Comparison of ENCODE assay signal across 1 cellular context in genomic region chr17:7651959-7652658, GRCh38.
TF ChIP-seq lines count a peak whose summit lies in the region.

No MANE protein-coding gene starts in this region.

TF ChIP-seq in K562, 482 proteins besides CTCF, POLR2A, EP300 and RAD21:
- TF ChIP-seq ZNF79 (CRISPR knock-in tag; IDR thresholded peaks at IDR 0.05; ENCODE audit: low read depth) (no peak), L3MBTL2 (IDR thresholded peaks at IDR 0.05) (no peak), CHCHD3 (CRISPR knock-in tag; IDR thresholded peaks at IDR 0.05) (no peak), TEAD1 (CRISPR knock-in tag; IDR thresholded peaks at IDR 0.05) (no peak), E4F1 (CRISPR knock-in tag; IDR thresholded peaks at IDR 0.05; ENCODE audit: borderline replicate concordance) (no peak), REST (CRISPR knock-in tag; IDR thresholded peaks at IDR 0.05; ENCODE audit: low read depth) (no peak), RNF2 (IDR thresholded peaks at IDR 0.05) (no peak), CBX5 (IDR thresholded peaks at IDR 0.05; ENCODE audit: borderline replicate concordance, low read depth) (no peak), CBX3 (IDR thresholded peaks at IDR 0.05; ENCODE audit: borderline replicate concordance in 1 of 2, low read length in 2 of 2) (no peak), HCFC1 (IDR thresholded peaks at IDR 0.05; ENCODE audit: low read depth, low read length) (no peak), SMARCC2 (IDR thresholded peaks at IDR 0.05; ENCODE audit: low read depth) (no peak), MYC (IDR thresholded peaks at IDR 0.05; ENCODE audit: low read depth, low read length) (no peak), MYC (CRISPR knock-in tag; IDR thresholded peaks at IDR 0.05; ENCODE audit: borderline replicate concordance, low read depth) (no peak), HIVEP1 (CRISPR knock-in tag; IDR thresholded peaks at IDR 0.05) (no peak), JUND (IDR thresholded peaks at IDR 0.05; ENCODE audit: borderline replicate concordance, low read depth, low read length) (no peak), JUND (tag; IDR thresholded peaks at IDR 0.05; ENCODE audit: borderline replicate concordance, low read depth, low read length) (no peak), ZNF311 (CRISPR knock-in tag; IDR thresholded peaks at IDR 0.05) (no peak)
- TF ChIP-seq, protein P1, sequence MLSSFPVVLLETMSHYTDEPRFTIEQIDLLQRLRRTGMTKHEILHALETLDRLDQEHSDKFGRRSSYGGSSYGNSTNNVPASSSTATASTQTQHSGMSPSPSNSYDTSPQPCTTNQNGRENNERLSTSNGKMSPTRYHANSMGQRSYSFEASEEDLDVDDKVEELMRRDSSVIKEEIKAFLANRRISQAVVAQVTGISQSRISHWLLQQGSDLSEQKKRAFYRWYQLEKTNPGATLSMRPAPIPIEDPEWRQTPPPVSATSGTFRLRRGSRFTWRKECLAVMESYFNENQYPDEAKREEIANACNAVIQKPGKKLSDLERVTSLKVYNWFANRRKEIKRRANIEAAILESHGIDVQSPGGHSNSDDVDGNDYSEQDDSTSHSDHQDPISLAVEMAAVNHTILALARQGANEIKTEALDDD (IDR thresholded peaks at IDR 0.05) = no peak
TF ChIP-seq in K562: peak in this region for 0.
